8 cellular contexts compared by ENCODE assay signal in genomic region chr12:108560752-108561719, GRCh38. TPM values are rescaled to one million over a fixed set of nuclear protein-coding genes. Genes with fewer than 3 reads are reported as not detected.
DNase-seq lines count a peak whose midpoint lies in the region; ATAC-seq and TF ChIP-seq lines count a peak whose summit lies in the region.

TSS of gene SART3 (minus strand) at chr12:108561173. CDS start at chr12:108561154, 19 bp downstream.

- peaks cover 11% of the 10 kb centered on the region for H3K4me1 ChIP-seq in hepatocyte (ENCODE audit: insufficient read depth)
- peaks cover 17% of the 10 kb centered on the region for H3K4me1 ChIP-seq in rectal smooth muscle tissue (ENCODE audit: control insufficient read depth, insufficient read depth, low read length)
- peaks cover 80% of the 10 kb centered on the region for H3K4me1 ChIP-seq in vagina

- in situ Hi-C loops in astrocyte of the cerebellum (cut with HindIII; ENCODE audit: low sequenced_read_pairs): loop anchor here (5.0 kb wide), 3 partner anchors 71 to 271 kb away; partner anchors contain the start of gene SELPLG

- H3K9me3 ChIP-seq in hepatocyte (ENCODE audit: low read depth) (no peaks in the 10 kb centered on the region), vagina (no peaks in the 10 kb centered on the region)

- H3K79me2 ChIP-seq in hepatocyte: peaks cover 71% of the 10 kb centered on the region

- DNase-seq in NCI-H2029 (lab: John Stamatoyannopoulos, UW) (peak; percentile 73), T-helper 9 cell (peak; percentile 72), astrocyte of the cerebellum (ENCODE audit: low read depth) (peak; percentile 72), hepatocyte (ENCODE audit: low spot score) (peak; percentile 90), vagina (ENCODE audit: extremely low spot score in 2 of 2) (no peak)

- peak within 1 kb of the TSS; percentile 67 for H2AFZ ChIP-seq in hepatocyte

- H3K36me3 ChIP-seq in hepatocyte (replicated peaks; ENCODE audit: insufficient read depth, low read depth): no peaks in the 10 kb centered on the region
- H3K36me3 ChIP-seq in rectal smooth muscle tissue (ENCODE audit: control insufficient read depth, insufficient read depth, low read length): peaks cover 8% of the 10 kb centered on the region
- H3K36me3 ChIP-seq in vagina: peaks cover 0 to 24% of the 10 kb centered on the region in 2 donors

- peak within 1 kb of the TSS; percentile 100 for H3K4me3 ChIP-seq in astrocyte of the cerebellum (ENCODE audit: low read depth, low read length)
- peak within 1 kb of the TSS; percentile 51 for H3K4me3 ChIP-seq in hepatocyte
- H3K4me3 ChIP-seq in rectal smooth muscle tissue (ENCODE audit: low read length): peak within 1 kb of the TSS; percentile 94
- peak within 1 kb of the TSS; percentile 64 to 94 for H3K4me3 ChIP-seq in vagina

- TF ChIP-seq CTCF in astrocyte of the cerebellum (IDR thresholded peaks at IDR 0.05; ENCODE audit: low read depth, low read length, missing control alignments) (peak; percentile 2), hepatocyte (IDR thresholded peaks at IDR 0.05; ENCODE audit: poor library complexity) (no peak), vagina (IDR thresholded peaks at IDR 0.05) (no peak)

- H4K20me1 ChIP-seq in hepatocyte (ENCODE audit: insufficient read depth, poor library complexity, severe bottlenecking): peaks cover 24% of the 10 kb centered on the region

- H3K27ac ChIP-seq in hepatocyte: peak within 1 kb of the TSS; percentile 81
- peak within 1 kb of the TSS; percentile 92 for H3K27ac ChIP-seq in rectal smooth muscle tissue (ENCODE audit: low read depth, low read length)
- peak within 1 kb of the TSS; percentile 94 for H3K27ac ChIP-seq in vagina

- H3K4me2 ChIP-seq in hepatocyte: peak within 1 kb of the TSS; percentile 93

- H3K9ac ChIP-seq in rectal smooth muscle tissue (ENCODE audit: low read length): peak within 1 kb of the TSS; percentile 78

- peak; percentile 36 for ATAC-seq in GM18505 (IDR thresholded peaks at IDR 0.05; ENCODE audit: unreplicated experiment)
- ATAC-seq in HG02943 (IDR thresholded peaks at IDR 0.05; ENCODE audit: low read depth, unreplicated experiment): peak; percentile 44

- intact Hi-C loops in vagina (cut with DNase I): loop anchor here (5.0 to 10.0 kb wide), 3 partner anchors 241 to 536 kb away; partner anchors contain the start of genes SSH1 and UNG

- no peaks in the 10 kb centered on the region for H3K9me2 ChIP-seq in hepatocyte (replicated peaks; ENCODE audit: insufficient read depth)

- peak; percentile 85 for TF ChIP-seq POLR2A in GM18505 (IDR thresholded peaks at IDR 0.05; ENCODE audit: borderline replicate concordance, extremely low read depth, insufficient read depth, insufficient read length)
- TF ChIP-seq POLR2A in vagina (IDR thresholded peaks at IDR 0.05): peak in 1 of 2 donors; percentile 43

- no peaks in the 10 kb centered on the region for H3K27me3 ChIP-seq in hepatocyte
- no peaks in the 10 kb centered on the region for H3K27me3 ChIP-seq in rectal smooth muscle tissue (ENCODE audit: control insufficient read depth, insufficient read depth, low read length)
- H3K27me3 ChIP-seq in vagina: no peaks in the 10 kb centered on the region

- WGBS in hepatocyte (ENCODE audit: low lambda C conversion rate, missing lambda C conversion rate): under 1% methylated on average over 57 of the region's 57 CpGs

RNA-seq across cellular contexts. Expression of gene SART3, which starts in this region (rescaled TPM):
- total RNA-seq in hepatocyte: 41.0 and 60.4 TPM in 2 replicates
- 20.0 and 25.0 TPM in 2 replicates for polyA plus RNA-seq in hepatocyte
- 44.2 TPM for total RNA-seq in vagina

Comparison
In these comparisons a context has a peak if more than half of its experiments do, and no peak if none do; other contexts are left out.
1. DNase-seq: peak in NCI-H2029 (single experiment), T-helper 9 cell (single experiment), astrocyte of the cerebellum (single experiment) and hepatocyte (single experiment); none in vagina (0 of 2).
2. Peak in every context shown above with its lines, with median percentiles within 50 percentile points of each other: H3K4me3 ChIP-seq and H3K27ac ChIP-seq.